In genomic region chr9:22105005-22105722, GRCh38 we compare ENCODE assay signal across 12 cellular contexts.
A peak's percentile ranks its signal among the peaks of the same experiment; 100 is the strongest.
DNase-seq lines count a peak whose midpoint lies in the region; ATAC-seq and TF ChIP-seq lines count a peak whose summit lies in the region.
"Had no signal": no experiment of that assay in that cellular context is flagged by ENCODE, and none has a peak within 500 bp of the region (broad histone marks: within the 10 kb centered on the region; RNA-seq: fewer than 3 reads in every experiment).

No MANE protein-coding gene starts in this region.

- ATAC-seq in activated naive CD4-positive, alpha-beta T cell treated with anti-CD3 and anti-CD28 coated beads, Interleukin-2, amount 50 U/mL, for 72 hours = peak; percentile 79 to 97
- ATAC-seq in HG02798 (IDR thresholded peaks at IDR 0.05; ENCODE audit: poor library complexity, unreplicated experiment) = peak; percentile 96
- ATAC-seq in stimulated activated naive CD8-positive, alpha-beta T cell treated with anti-CD3 and anti-CD28 coated beads, Interleukin-15, amount 100 ng/mL, for 72 hours = peak; percentile 100

- no peak for DNase-seq in activated naive CD4-positive, alpha-beta T cell treated with anti-CD3 and anti-CD28 coated beads, Interleukin-2, amount 50 U/mL, for 72 hours (ENCODE audit: low spot score in 2 of 2)
- DNase-seq in activated naive CD4-positive, alpha-beta T cell treated with anti-CD3 and anti-CD28 coated beads for 36 hours = no peak
- DNase-seq in MM.1S = peak; percentile 78
- DNase-seq in stimulated activated naive CD8-positive, alpha-beta T cell treated with anti-CD3 and anti-CD28 coated beads, Interleukin-15, amount 100 ng/mL, for 72 hours = peak; percentile 15 to 57
- no peak for DNase-seq in HAP-1 (ENCODE audit: low spot score in 2 of 2)
- DNase-seq in CD4-positive, alpha-beta memory T cell = no peak
- DNase-seq in amniotic stem cell (lab: John Stamatoyannopoulos, UW) = no peak
- DNase-seq: hippocampal formation, NCI-H1417, stomach had no signal

- intact Hi-C loops in activated naive CD4-positive, alpha-beta T cell treated with anti-CD3 and anti-CD28 coated beads for 36 hours (cut with micrococcal nuclease) = loop anchor here (1.0 kb wide), 1 partner anchor 25 kb away; no protein-coding TSS in a partner anchor
- intact Hi-C loops in CD4-positive, alpha-beta memory T cell (cut with micrococcal nuclease) = no loop called here

- peak overlapping the region; percentile 6; the same call in 1 of the 2 replicates for H3K9ac ChIP-seq in MM.1S (ENCODE audit: low read length)
- H3K9ac ChIP-seq: parathyroid adenoma had no signal

- peaks cover 40% of the 10 kb centered on the region for H3F3A ChIP-seq in MM.1S (ENCODE audit: insufficient read depth, low read length)

- H3K27ac ChIP-seq in MM.1S (ENCODE audit: low read length) = peak overlapping the region; percentile 70; the same call in 1 of the 2 replicates
- H3K27ac ChIP-seq in CD4-positive, alpha-beta memory T cell (ENCODE audit: low read depth, low read length) = no peak overlapping the region
- H3K27ac ChIP-seq: parathyroid adenoma had no signal

- H3K4me1 Mint-ChIP-seq in activated naive CD4-positive, alpha-beta T cell treated with anti-CD3 and anti-CD28 coated beads for 36 hours (ENCODE audit: low read depth) = peaks cover 5% of the 10 kb centered on the region
- H3K4me1 Mint-ChIP-seq in stimulated activated naive CD8-positive, alpha-beta T cell treated with anti-CD3 and anti-CD28 coated beads, Interleukin-15, amount 100 ng/mL, for 72 hours = peaks cover 33% of the 10 kb centered on the region
- peaks cover 18 to 23% (median 22%) of the 10 kb centered on the region in 4 donors for H3K4me1 Mint-ChIP-seq in CD4-positive, alpha-beta memory T cell

- H3K27ac Mint-ChIP-seq in activated naive CD4-positive, alpha-beta T cell treated with anti-CD3 and anti-CD28 coated beads, Interleukin-2, amount 50 U/mL, for 72 hours = no peak overlapping the region
- no peak overlapping the region for H3K27ac Mint-ChIP-seq in activated naive CD4-positive, alpha-beta T cell treated with anti-CD3 and anti-CD28 coated beads for 36 hours
- no peak overlapping the region for H3K27ac Mint-ChIP-seq in stimulated activated naive CD8-positive, alpha-beta T cell treated with anti-CD3 and anti-CD28 coated beads, Interleukin-15, amount 100 ng/mL, for 72 hours
- peak overlapping the region in 1 of 7 donors; percentile 32 for H3K27ac Mint-ChIP-seq in CD4-positive, alpha-beta memory T cell

- H3K27me3 ChIP-seq in MM.1S (replicated peaks; ENCODE audit: insufficient read depth, low read length) = no peaks in the 10 kb centered on the region
- H3K27me3 ChIP-seq in HAP-1 (ENCODE audit: low read depth) = no peaks in the 10 kb centered on the region
- H3K27me3 ChIP-seq in CD4-positive, alpha-beta memory T cell (ENCODE audit: insufficient read depth, low read length) = no peaks in the 10 kb centered on the region
- H3K27me3 ChIP-seq: stomach had no signal

- POLR2A ChIA-PET in CD4-positive, alpha-beta memory T cell (lab: Charles Lee; ENCODE audit: partially characterized antibody) = no interaction called here

- H3K4me1 ChIP-seq in MM.1S (ENCODE audit: low read length) = peaks cover 49% of the 10 kb centered on the region
- no peaks in the 10 kb centered on the region for H3K4me1 ChIP-seq in HAP-1
- peaks cover 27% of the 10 kb centered on the region for H3K4me1 ChIP-seq in CD4-positive, alpha-beta memory T cell (ENCODE audit: insufficient read depth, low read length)

- H3K9me3 Mint-ChIP-seq in activated naive CD4-positive, alpha-beta T cell treated with anti-CD3 and anti-CD28 coated beads, Interleukin-2, amount 50 U/mL, for 72 hours = no peaks in the 10 kb centered on the region
- H3K9me3 Mint-ChIP-seq in activated naive CD4-positive, alpha-beta T cell treated with anti-CD3 and anti-CD28 coated beads for 36 hours = no peaks in the 10 kb centered on the region
- no peaks in the 10 kb centered on the region for H3K9me3 Mint-ChIP-seq in stimulated activated naive CD8-positive, alpha-beta T cell treated with anti-CD3 and anti-CD28 coated beads, Interleukin-15, amount 100 ng/mL, for 72 hours
- no peaks in the 10 kb centered on the region for H3K9me3 Mint-ChIP-seq in CD4-positive, alpha-beta memory T cell

- H3K36me3 ChIP-seq in MM.1S (replicated peaks; ENCODE audit: insufficient read depth, low read length) (no peaks in the 10 kb centered on the region), HAP-1 (replicated peaks) (no peaks in the 10 kb centered on the region)
- H3K36me3 ChIP-seq in CD4-positive, alpha-beta memory T cell (ENCODE audit: insufficient read depth, low read length) = no peaks in the 10 kb centered on the region
- H3K36me3 ChIP-seq: stomach had no signal

- H4K20me1 ChIP-seq in MM.1S (ENCODE audit: insufficient read depth, low read length) = no peaks in the 10 kb centered on the region

- 0 out of 2 replicates have a peak overlapping the region, but pooled peaks have one; percentile 17 for H3K4me3 ChIP-seq in MM.1S (ENCODE audit: low read length)
- H3K4me3 ChIP-seq in HAP-1 = no peak overlapping the region
- no peak overlapping the region for H3K4me3 ChIP-seq in CD4-positive, alpha-beta memory T cell (ENCODE audit: low read length in 2 of 2)
- H3K4me3 ChIP-seq: stomach had no signal

- TF ChIP-seq CTCF in MM.1S (IDR thresholded peaks at IDR 0.05; ENCODE audit: low read length) = no peak

- CTCF ChIA-PET in activated naive CD4-positive, alpha-beta T cell treated with anti-CD3 and anti-CD28 coated beads for 36 hours (lab: Charles Lee) = interaction anchor here (0.5 to 1.5 kb wide), 8 partner anchors 14 to 418 kb away, joined by 3 to 6 read pairs (median 3); no protein-coding TSS in a partner anchor
- CTCF ChIA-PET in CD4-positive, alpha-beta memory T cell (lab: Charles Lee; ENCODE audit: partially characterized antibody) = interaction anchor here (0.9 to 1.1 kb wide), 4 partner anchors 8 to 292 kb away, joined by 3 read pairs; no protein-coding TSS in a partner anchor

- no peak overlapping the region for H3K4me3 Mint-ChIP-seq in activated naive CD4-positive, alpha-beta T cell treated with anti-CD3 and anti-CD28 coated beads for 36 hours
- H3K4me3 Mint-ChIP-seq in stimulated activated naive CD8-positive, alpha-beta T cell treated with anti-CD3 and anti-CD28 coated beads, Interleukin-15, amount 100 ng/mL, for 72 hours = no peak overlapping the region
- H3K4me3 Mint-ChIP-seq in CD4-positive, alpha-beta memory T cell = peak overlapping the region in 4 of 8 donors; percentile 3 to 24 (median 8)

- peaks cover 6% of the 10 kb centered on the region for H3K27me3 Mint-ChIP-seq in activated naive CD4-positive, alpha-beta T cell treated with anti-CD3 and anti-CD28 coated beads for 36 hours (ENCODE audit: low read depth)
- peaks cover 47% of the 10 kb centered on the region for H3K27me3 Mint-ChIP-seq in stimulated activated naive CD8-positive, alpha-beta T cell treated with anti-CD3 and anti-CD28 coated beads, Interleukin-15, amount 100 ng/mL, for 72 hours
- no peaks in the 10 kb centered on the region for H3K27me3 Mint-ChIP-seq in CD4-positive, alpha-beta memory T cell

- H3K36me3 Mint-ChIP-seq in activated naive CD4-positive, alpha-beta T cell treated with anti-CD3 and anti-CD28 coated beads, Interleukin-2, amount 50 U/mL, for 72 hours = no peaks in the 10 kb centered on the region
- no peaks in the 10 kb centered on the region for H3K36me3 Mint-ChIP-seq in activated naive CD4-positive, alpha-beta T cell treated with anti-CD3 and anti-CD28 coated beads for 36 hours (ENCODE audit: low read depth)
- no peaks in the 10 kb centered on the region for H3K36me3 Mint-ChIP-seq in CD4-positive, alpha-beta memory T cell

- no peaks in the 10 kb centered on the region for H3K9me2 ChIP-seq in MM.1S (replicated peaks; ENCODE audit: insufficient read depth, low read length)

- H2AFZ ChIP-seq in MM.1S (ENCODE audit: low read length) = no peak overlapping the region
- H2AFZ ChIP-seq: parathyroid adenoma had no signal

- in situ Hi-C loops in HAP-1 (cut with MboI; ENCODE audit: low sequenced_read_pairs) = loop anchor here (10.0 kb wide), 1 partner anchor 60 kb away; no protein-coding TSS in a partner anchor

- no peaks in the 10 kb centered on the region for H3K79me2 ChIP-seq in MM.1S (ENCODE audit: low read length)
- H3K79me2 ChIP-seq: parathyroid adenoma had no signal

- peak overlapping the region; percentile 57 for H3K4me2 ChIP-seq in MM.1S (ENCODE audit: low read depth, low read length)

- H3K9me3 ChIP-seq in MM.1S (replicated peaks; ENCODE audit: insufficient read depth, low read length) = no peaks in the 10 kb centered on the region
- H3K9me3 ChIP-seq in HAP-1 = no peaks in the 10 kb centered on the region
- no peaks in the 10 kb centered on the region for H3K9me3 ChIP-seq in CD4-positive, alpha-beta memory T cell (ENCODE audit: control insufficient read depth in 1 of 2, low read length in 2 of 2)
- H3K9me3 ChIP-seq: stomach had no signal

Comparison
In these comparisons a context has a peak if more than half of its experiments do, and no peak if none do; other contexts are left out.
1. DNase-seq: peak in MM.1S (single experiment) and stimulated activated naive CD8-positive, alpha-beta T cell treated with anti-CD3 and anti-CD28 coated beads, Interleukin-15, amount 100 ng/mL, for 72 hours (2 of 2); none in activated naive CD4-positive, alpha-beta T cell treated with anti-CD3 and anti-CD28 coated beads, Interleukin-2, amount 50 U/mL, for 72 hours (0 of 2), activated naive CD4-positive, alpha-beta T cell treated with anti-CD3 and anti-CD28 coated beads for 36 hours (single experiment), HAP-1 (0 of 2), CD4-positive, alpha-beta memory T cell (0 of 5) and amniotic stem cell (single experiment).
2. Peak in every context shown above with its lines, with median percentiles within 50 percentile points of each other: ATAC-seq.